ENCODE assay signal across 11 cellular contexts in the genomic region with DNA sequence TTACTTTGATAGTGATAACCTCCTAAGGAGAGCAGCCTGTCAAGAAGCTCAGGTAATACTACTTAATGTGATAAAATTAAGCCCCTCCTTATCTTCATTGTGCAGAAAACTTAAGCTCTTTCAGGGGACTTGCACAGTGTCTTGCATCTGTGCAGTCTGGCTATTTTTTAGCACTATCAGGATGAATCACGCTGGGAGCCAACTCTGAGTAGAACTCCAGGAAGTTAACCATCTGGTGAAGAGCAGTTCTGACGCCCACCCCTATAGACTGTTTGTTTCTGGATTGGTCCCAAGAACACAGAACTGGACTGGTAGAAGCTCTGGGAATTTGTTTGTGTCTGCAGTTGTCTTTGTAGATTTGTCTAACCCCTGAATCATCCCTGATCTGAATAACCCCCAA. TPM values are rescaled to one million over a fixed set of nuclear protein-coding genes. Genes with fewer than 3 reads are reported as not detected.
DNase-seq lines count a peak whose midpoint lies in the region; ATAC-seq lines count a peak whose summit lies in the region.
"Had no signal": no experiment of that assay in that cellular context is flagged by ENCODE, and none has a peak within 500 bp of the region (broad histone marks: within the 10 kb centered on the region; RNA-seq: fewer than 3 reads in every experiment).

No MANE protein-coding gene starts in this region.

- H3K36me3 Mint-ChIP-seq in activated T-helper 2 cell treated with anti-CD3 and anti-CD28 coated beads, Interferon-gamma antibody, Interleukin-2, Interleukin-4, amounts not matched to agents 10 μg/mL and 5 μg/mL and 100 μg/mL, durations not matched to agents 14 hours and 24 hours and 36 hours (ENCODE audit: low read depth) = peaks cover 61% of the 10 kb centered on the region

- ATAC-seq in HG03097 (IDR thresholded peaks at IDR 0.05; ENCODE audit: low FRiP score, unreplicated experiment) (no peak), HG03432 (IDR thresholded peaks at IDR 0.05; ENCODE audit: unreplicated experiment) (no peak)

- DNase-seq in CMK (ENCODE audit: low read depth) (peak; percentile 32), HCEC 1CT (peak; percentile 76), inferior parietal cortex (ENCODE audit: extremely low spot score) (peak; percentile 53), activated gamma-delta T cell (lab: John Stamatoyannopoulos, UW) (no peak), NCI-H2029 (lab: John Stamatoyannopoulos, UW) (no peak)
- no peak for DNase-seq in activated T-helper 2 cell treated with anti-CD3 and anti-CD28 coated beads, Interferon-gamma antibody, Interleukin-2, Interleukin-4, amounts not matched to agents 10 μg/mL and 5 μg/mL and 100 μg/mL, durations not matched to agents 14 hours and 24 hours and 36 hours (ENCODE audit: low spot score)
- DNase-seq: NCI-H2107, trophoblast cell had no signal

- H3K27me3 Mint-ChIP-seq in activated T-helper 2 cell treated with anti-CD3 and anti-CD28 coated beads, Interferon-gamma antibody, Interleukin-2, Interleukin-4, amounts not matched to agents 10 μg/mL and 5 μg/mL and 100 μg/mL, durations not matched to agents 14 hours and 24 hours and 36 hours (ENCODE audit: low read depth) = no peaks in the 10 kb centered on the region

- H3K9me3 Mint-ChIP-seq in activated T-helper 2 cell treated with anti-CD3 and anti-CD28 coated beads, Interferon-gamma antibody, Interleukin-2, Interleukin-4, amounts not matched to agents 10 μg/mL and 5 μg/mL and 100 μg/mL, durations not matched to agents 14 hours and 24 hours and 36 hours = peaks cover 5% of the 10 kb centered on the region

- H3K4me1 Mint-ChIP-seq in activated T-helper 2 cell treated with anti-CD3 and anti-CD28 coated beads, Interferon-gamma antibody, Interleukin-2, Interleukin-4, amounts not matched to agents 10 μg/mL and 5 μg/mL and 100 μg/mL, durations not matched to agents 14 hours and 24 hours and 36 hours (ENCODE audit: low read depth) = peaks cover 36% of the 10 kb centered on the region

- peak overlapping the region; percentile 62 for H3K27ac Mint-ChIP-seq in activated T-helper 2 cell treated with anti-CD3 and anti-CD28 coated beads, Interferon-gamma antibody, Interleukin-2, Interleukin-4, amounts not matched to agents 10 μg/mL and 5 μg/mL and 100 μg/mL, durations not matched to agents 14 hours and 24 hours and 36 hours
- H3K27ac Mint-ChIP-seq: T-helper 1 cell treated with Interleukin-12 subunit alpha and Interleukin-12 subunit beta and Interleukin-4 antibody, amounts not matched to agents 30 μg/mL and 1 μg/mL, for 36 hours had no signal

- intact Hi-C loops in activated T-helper 2 cell treated with anti-CD3 and anti-CD28 coated beads, Interferon-gamma antibody, Interleukin-2, Interleukin-4, amounts not matched to agents 10 μg/mL and 5 μg/mL and 100 μg/mL, durations not matched to agents 14 hours and 24 hours and 36 hours (cut with micrococcal nuclease) = no loop called here

- H3K4me3 Mint-ChIP-seq in activated T-helper 2 cell treated with anti-CD3 and anti-CD28 coated beads, Interferon-gamma antibody, Interleukin-2, Interleukin-4, amounts not matched to agents 10 μg/mL and 5 μg/mL and 100 μg/mL, durations not matched to agents 14 hours and 24 hours and 36 hours (ENCODE audit: low read depth) = no peak overlapping the region
- H3K4me3 Mint-ChIP-seq: T-helper 1 cell treated with Interleukin-12 subunit alpha and Interleukin-12 subunit beta and Interleukin-4 antibody, amounts not matched to agents 30 μg/mL and 1 μg/mL, for 36 hours had no signal

RNA-seq across cellular contexts. Expression of gene AGK, which starts 41.9 kb away (rescaled TPM):
- 144 and 147 TPM in 2 replicates for total RNA-seq in activated T-helper 2 cell treated with anti-CD3 and anti-CD28 coated beads, Interferon-gamma antibody, Interleukin-2, Interleukin-4, amounts not matched to agents 10 μg/mL and 5 μg/mL and 100 μg/mL, durations not matched to agents 14 hours and 24 hours and 36 hours

Comparison
In these comparisons a context has a peak if more than half of its experiments do, and no peak if none do; other contexts are left out.
1. DNase-seq: peak in CMK (single experiment), HCEC 1CT (single experiment) and inferior parietal cortex (single experiment); none in activated T-helper 2 cell treated with anti-CD3 and anti-CD28 coated beads, Interferon-gamma antibody, Interleukin-2, Interleukin-4, amounts not matched to agents 10 μg/mL and 5 μg/mL and 100 μg/mL, durations not matched to agents 14 hours and 24 hours and 36 hours (single experiment), activated gamma-delta T cell (single experiment) and NCI-H2029 (single experiment).